Comparison of ENCODE assay signal across 21 cellular contexts in genomic region chr14:86858043-86858442, GRCh38.
A peak's percentile ranks its signal among the peaks of the same experiment; 100 is the strongest.
DNase-seq lines count a peak whose midpoint lies in the region; ATAC-seq, FAIRE-seq and TF ChIP-seq lines count a peak whose summit lies in the region.
"Had no signal": no experiment of that assay in that cellular context is flagged by ENCODE, and none has a peak within 500 bp of the region (broad histone marks: within the 10 kb centered on the region; RNA-seq: fewer than 3 reads in every experiment).

No MANE protein-coding gene starts in this region.

- DNase-seq in AG09309 (ENCODE audit: low read depth): peak; percentile 54
- peak; percentile 6 for DNase-seq in RCC 7860 (ENCODE audit: low spot score)
- DNase-seq in fibroblast of the aortic adventitia (ENCODE audit: low read depth): peak; percentile 56
- DNase-seq in renal cortical epithelial cell (ENCODE audit: low read depth): peak; percentile 88
- DNase-seq in uterus: no peak
- DNase-seq in posterior vena cava (ENCODE audit: low spot score): no peak
- DNase-seq in T1000 (lab: John Stamatoyannopoulos, UW): no peak
- DNase-seq: activated CD4-positive, alpha-beta T cell treated with anti-CD3 and anti-CD28 coated beads, Interleukin-2, amount 50 U/mL, for 4 hours; activated gamma-delta T cell treated with Interleukin-2 at 50 U/mL for 16 hours; BE2C; cerebellar nuclear complex; effector CD8-positive, alpha-beta T cell; hippocampal formation; left cardiac atrium; MM.1S; PC-3; SJCRH30; testis had no signal

- H3K27ac ChIP-seq in uterus: no peak overlapping the region
- H3K27ac ChIP-seq: HL-60, SJCRH30, testis had no signal

- TF ChIP-seq CTCF in AG09309 (IDR thresholded peaks at IDR 0.05; ENCODE audit: control insufficient read depth, insufficient read depth, low read depth, low read length, missing control alignments) (no peak), fibroblast of the aortic adventitia (IDR thresholded peaks at IDR 0.05; ENCODE audit: insufficient read depth, low read length) (no peak), uterus (IDR thresholded peaks at IDR 0.05) (no peak)

- no peak for TF ChIP-seq POLR2A in uterus (IDR thresholded peaks at IDR 0.05)

- H3K4me3 ChIP-seq in AG09309 (ENCODE audit: control insufficient read depth, low read depth, low read length) (no peak overlapping the region), fibroblast of the aortic adventitia (ENCODE audit: low read depth, low read length) (no peak overlapping the region), uterus (no peak overlapping the region)
- H3K4me3 ChIP-seq: SJCRH30, testis had no signal

- no peaks in the 10 kb centered on the region for H3K4me1 ChIP-seq in uterus
- H3K4me1 ChIP-seq: BE2C, testis had no signal

- no peaks in the 10 kb centered on the region for H3K9me3 ChIP-seq in uterus
- H3K9me3 ChIP-seq: BE2C, SJCRH30, testis had no signal

- peak; percentile 52 for FAIRE-seq in RCC 7860 (lab: Jason Lieb, UNC)
- FAIRE-seq: H54 had no signal

- no peak for ATAC-seq in HG02884 (IDR thresholded peaks at IDR 0.05; ENCODE audit: unreplicated experiment)
- ATAC-seq: left cardiac atrium, PC-3 had no signal

- H3K27me3 ChIP-seq in uterus: no peaks in the 10 kb centered on the region
- H3K27me3 ChIP-seq: BE2C, SJCRH30, testis had no signal

- no peaks in the 10 kb centered on the region for H3K36me3 ChIP-seq in uterus
- H3K36me3 ChIP-seq: BE2C, SJCRH30 had no signal

- intact Hi-C loops in uterus (cut with DNase I; ENCODE audit: low total_unique reads) (no loop called here), posterior vena cava (cut with DNase I) (no loop called here)

Comparison
In these comparisons a context has a peak if more than half of its experiments do, and no peak if none do; other contexts are left out.
1. DNase-seq: peak in AG09309 (single experiment), RCC 7860 (single experiment), fibroblast of the aortic adventitia (single experiment) and renal cortical epithelial cell (single experiment); none in uterus (0 of 2), posterior vena cava (single experiment) and T1000 (single experiment).